10 cellular contexts compared by ENCODE assay signal in genomic region chr13:101917833-101918755, GRCh38.
A peak's percentile ranks its signal among the peaks of the same experiment; 100 is the strongest.
DNase-seq lines count a peak whose midpoint lies in the region; ATAC-seq and TF ChIP-seq lines count a peak whose summit lies in the region.
"Had no signal": no experiment of that assay in that cellular context is flagged by ENCODE, and none has a peak within 500 bp of the region (broad histone marks: within the 10 kb centered on the region; RNA-seq: fewer than 3 reads in every experiment).

No MANE protein-coding gene starts in this region.

- intact Hi-C loops in posterior cingulate gyrus (cut with DNase I), result loop anchor here (10.0 kb wide), 2 partner anchors 403 to 773 kb away; no protein-coding TSS in a partner anchor

- no peaks in the 10 kb centered on the region for H3K36me3 Mint-ChIP-seq in brain
- H3K36me3 Mint-ChIP-seq: activated naive CD4-positive, alpha-beta T cell treated with anti-CD3 and anti-CD28 coated beads, Interleukin-2, amount 50 U/mL, for 24 hours had no signal

- peak overlapping the region in 3 of 5 experiments; percentile 67 to 90 (median 68) for H3K27ac Mint-ChIP-seq in brain
- H3K27ac Mint-ChIP-seq: activated naive CD4-positive, alpha-beta T cell treated with anti-CD3 and anti-CD28 coated beads, Interleukin-2, amount 50 U/mL, for 24 hours had no signal

- TF ChIP-seq CTCF in GM20000 (IDR thresholded peaks at IDR 0.05; ENCODE audit: extremely low read depth, missing control alignments), result no peak
- TF ChIP-seq CTCF in brain (conservative IDR thresholded peaks at IDR 0.05), result no peak

- DNase-seq in GM20000 (ENCODE audit: low spot score) (peak; percentile 22), NCI-H2171 (lab: John Stamatoyannopoulos, UW) (peak; percentile 37), posterior cingulate gyrus (peak in 6 of 10 donors; percentile 16 to 89 (median 58)), SIG-M5 treated with dmso at 0.1 percent for 504 hours (lab: John Stamatoyannopoulos, UW; ENCODE audit: unreplicated experiment) (no peak)
- DNase-seq in NK-92 treated with Interleukin-12 subunit alpha and Interleukin-12 subunit beta, amount 100 ng/mL, for 24 hours (lab: John Stamatoyannopoulos, UW), result no peak
- DNase-seq: MV-4-11, ovary had no signal

- peaks cover 38% of the 10 kb centered on the region for H3K4me1 Mint-ChIP-seq in brain
- H3K4me1 Mint-ChIP-seq: activated naive CD4-positive, alpha-beta T cell treated with anti-CD3 and anti-CD28 coated beads, Interleukin-2, amount 50 U/mL, for 24 hours had no signal

- ATAC-seq in GM18517 (IDR thresholded peaks at IDR 0.05; ENCODE audit: unreplicated experiment), result no peak

- peaks cover 85% of the 10 kb centered on the region for H3K27me3 Mint-ChIP-seq in brain

- peak overlapping the region; percentile 69 to 82 (median 80) for H3K4me3 Mint-ChIP-seq in brain
- H3K4me3 Mint-ChIP-seq: activated naive CD4-positive, alpha-beta T cell treated with anti-CD3 and anti-CD28 coated beads, Interleukin-2, amount 50 U/mL, for 24 hours had no signal

- H3K9me3 Mint-ChIP-seq in brain, result no peaks in the 10 kb centered on the region
- H3K9me3 Mint-ChIP-seq: activated naive CD4-positive, alpha-beta T cell treated with anti-CD3 and anti-CD28 coated beads, Interleukin-2, amount 50 U/mL, for 24 hours had no signal

Comparison
In these comparisons a context has a peak if more than half of its experiments do, and no peak if none do; other contexts are left out.
1. DNase-seq: peak in GM20000 (single experiment), NCI-H2171 (single experiment) and posterior cingulate gyrus (6 of 10); none in SIG-M5 treated with dmso at 0.1 percent for 504 hours (single experiment) and NK-92 treated with Interleukin-12 subunit alpha and Interleukin-12 subunit beta, amount 100 ng/mL, for 24 hours (single experiment).